ENCODE assay signal across 21 cellular contexts in the genomic region with DNA sequence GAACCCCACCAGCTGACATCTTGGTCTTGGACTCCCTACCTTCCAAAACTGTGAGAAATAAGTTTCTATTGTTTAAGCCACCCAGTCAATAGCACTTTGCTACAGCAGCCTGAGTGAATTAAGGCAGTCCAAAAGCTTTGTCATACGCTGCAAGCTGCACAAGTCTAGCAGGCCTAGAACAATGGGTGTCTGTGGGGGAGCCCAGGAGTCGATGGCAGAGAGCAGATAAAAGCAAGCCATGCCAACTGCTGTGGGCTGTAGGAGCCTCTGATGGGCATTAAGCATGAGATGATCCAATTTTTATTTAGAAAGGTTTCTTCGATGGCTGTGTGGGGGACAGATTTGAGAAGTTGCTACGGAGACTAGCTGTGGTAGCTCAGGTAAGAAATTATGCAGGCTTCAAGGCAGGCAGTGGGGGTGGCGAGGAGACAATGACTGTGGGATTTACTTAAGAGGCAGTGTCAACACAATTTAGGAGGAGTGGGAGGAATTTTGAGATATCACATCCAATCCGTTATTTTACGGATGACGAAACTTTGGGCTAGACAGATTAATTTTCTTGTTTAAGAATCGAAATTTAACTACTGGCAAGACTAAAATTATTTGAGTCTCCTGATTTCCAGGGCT.
A peak's percentile ranks its signal among the peaks of the same experiment; 100 is the strongest.
DNase-seq lines count a peak whose midpoint lies in the region; ATAC-seq and TF ChIP-seq lines count a peak whose summit lies in the region.
"Had no signal": no experiment of that assay in that cellular context is flagged by ENCODE, and none has a peak within 500 bp of the region (broad histone marks: within the 10 kb centered on the region; RNA-seq: fewer than 3 reads in every experiment).

No MANE protein-coding gene starts in this region.

- H3K4me1 Mint-ChIP-seq in WTC11 = peaks cover 22% of the 10 kb centered on the region
- H3K4me1 Mint-ChIP-seq: nephron had no signal

- H3K27ac Mint-ChIP-seq in WTC11 = no peak overlapping the region
- H3K27ac Mint-ChIP-seq: activated naive CD4-positive, alpha-beta T cell treated with anti-CD3 and anti-CD28 coated beads for 36 hours; nephron had no signal

- POLR2A ChIA-PET in WTC11 (lab: Charles Lee) (no interaction called here), A673 (lab: Charles Lee; ENCODE audit: low non-redundant PET) (interaction anchor here (0.6 kb wide), 1 partner anchor 370 kb away, joined by 3 read pairs; no protein-coding TSS in a partner anchor)

- TF ChIP-seq CTCF in WTC11 (IDR thresholded peaks at IDR 0.05) = no peak
- no peak for TF ChIP-seq CTCF in A673 (conservative IDR thresholded peaks at IDR 0.05; ENCODE audit: low read depth, low read length)

- no peaks in the 10 kb centered on the region for H3K4me1 ChIP-seq in A673 (ENCODE audit: insufficient read depth, low read length, poor library complexity, severe bottlenecking)
- H3K4me1 ChIP-seq: HAP-1, left lung, suprapubic skin had no signal

- H3K36me3 Mint-ChIP-seq in WTC11 = no peaks in the 10 kb centered on the region; the same call in 1 of the 2 replicates

- H3K27ac ChIP-seq in A673 (ENCODE audit: low read depth, low read length, poor library complexity, severe bottlenecking) = no peak overlapping the region
- H3K27ac ChIP-seq: cardiac muscle cell, epithelial cell of prostate, left lung, suprapubic skin had no signal

- no peak overlapping the region for H3K4me3 Mint-ChIP-seq in WTC11
- H3K4me3 Mint-ChIP-seq: activated naive CD4-positive, alpha-beta T cell treated with anti-CD3 and anti-CD28 coated beads for 36 hours; activated T-cell treated with anti-CD3 and anti-CD28 coated beads, Interleukin-2, amount 50 U/mL, for 4 hours; nephron had no signal

- H3K4me3 ChIP-seq in A673 (ENCODE audit: low read depth, low read length, poor library complexity, severe bottlenecking) = no peak overlapping the region
- H3K4me3 ChIP-seq: cardiac muscle cell, HAP-1, left lung, suprapubic skin had no signal

- no peaks in the 10 kb centered on the region for H3K27me3 Mint-ChIP-seq in WTC11 (ENCODE audit: low read depth)

- peaks cover 11% of the 10 kb centered on the region for H3K9me3 Mint-ChIP-seq in WTC11
- H3K9me3 Mint-ChIP-seq: activated naive CD4-positive, alpha-beta T cell treated with anti-CD3 and anti-CD28 coated beads for 36 hours; activated T-cell treated with anti-CD3 and anti-CD28 coated beads, Interleukin-2, amount 50 U/mL, for 4 hours; nephron had no signal

- intact Hi-C loops in A673 (cut with micrococcal nuclease; ENCODE audit: unreplicated experiment) = no loop called here

- no peaks in the 10 kb centered on the region for H3K27me3 ChIP-seq in A673 (replicated peaks; ENCODE audit: insufficient read depth, low read depth, low read length, poor library complexity)
- H3K27me3 ChIP-seq: cardiac muscle cell, left lung, suprapubic skin had no signal

- BruUV-seq in A673 (replicated peaks; lab: Mats Ljungman, UMichigan) = no TSS peak

- ATAC-seq in WTC11 (peak; percentile 10), GM19452 (IDR thresholded peaks at IDR 0.05; ENCODE audit: unreplicated experiment) (no peak)
- ATAC-seq: activated T-cell treated with anti-CD3 and anti-CD28 coated beads, Interleukin-2, amount 50 U/mL, for 4 hours; left lung had no signal

- no peaks in the 10 kb centered on the region for H3K9me3 ChIP-seq in A673 (ENCODE audit: low read depth, low read length, poor library complexity, severe bottlenecking)
- H3K9me3 ChIP-seq: HAP-1, left lung, suprapubic skin had no signal

- H3K36me3 ChIP-seq in A673 (ENCODE audit: insufficient read depth, low read length, poor library complexity, severe bottlenecking) = no peaks in the 10 kb centered on the region
- H3K36me3 ChIP-seq: cardiac muscle cell, HAP-1, left lung, suprapubic skin had no signal

- CTCF ChIA-PET in WTC11 (lab: Charles Lee) = no interaction called here
- CTCF ChIA-PET in A673 (lab: Charles Lee) = no interaction called here

- DNase-seq in NCI-H1436 (lab: John Stamatoyannopoulos, UW) (peak; percentile 34), NCI-H1436 treated with DMSO at 0.1 percent for 48 hours (lab: John Stamatoyannopoulos, UW) (no peak), NCI-H1417 (lab: John Stamatoyannopoulos, UW) (peak; percentile 43 to 87 (median 79)), WTC11 (ENCODE audit: low spot score) (no peak), pons (ENCODE audit: low spot score) (peak; percentile 38), cortex of kidney (lab: John Stamatoyannopoulos, UW) (no peak), A673 (ENCODE audit: low spot score) (no peak)
- DNase-seq: activated naive CD4-positive, alpha-beta T cell treated with anti-CD3 and anti-CD28 coated beads for 36 hours; activated T-cell treated with anti-CD3 and anti-CD28 coated beads, Interleukin-2, amount 50 U/mL, for 4 hours; amniotic stem cell; IMR-90; left lung; NCI-H1694 treated with DMSO at 0.1 percent for 48 hours; OCI-M1; Right ventricle myocardium superior had no signal

TF ChIP-seq in WTC11, 78 proteins besides CTCF, POLR2A, EP300 and RAD21:
- TF ChIP-seq, protein P1, sequence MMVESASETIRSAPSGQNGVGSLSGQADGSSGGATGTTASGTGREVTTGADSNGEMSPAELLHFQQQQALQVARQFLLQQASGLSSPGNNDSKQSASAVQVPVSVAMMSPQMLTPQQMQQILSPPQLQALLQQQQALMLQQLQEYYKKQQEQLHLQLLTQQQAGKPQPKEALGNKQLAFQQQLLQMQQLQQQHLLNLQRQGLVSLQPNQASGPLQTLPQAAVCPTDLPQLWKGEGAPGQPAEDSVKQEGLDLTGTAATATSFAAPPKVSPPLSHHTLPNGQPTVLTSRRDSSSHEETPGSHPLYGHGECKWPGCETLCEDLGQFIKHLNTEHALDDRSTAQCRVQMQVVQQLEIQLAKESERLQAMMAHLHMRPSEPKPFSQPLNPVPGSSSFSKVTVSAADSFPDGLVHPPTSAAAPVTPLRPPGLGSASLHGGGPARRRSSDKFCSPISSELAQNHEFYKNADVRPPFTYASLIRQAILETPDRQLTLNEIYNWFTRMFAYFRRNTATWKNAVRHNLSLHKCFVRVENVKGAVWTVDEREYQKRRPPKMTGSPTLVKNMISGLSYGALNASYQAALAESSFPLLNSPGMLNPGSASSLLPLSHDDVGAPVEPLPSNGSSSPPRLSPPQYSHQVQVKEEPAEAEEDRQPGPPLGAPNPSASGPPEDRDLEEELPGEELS (CRISPR knock-in tag; IDR thresholded peaks at IDR 0.05) = no peak
- TF ChIP-seq JAZF1 (CRISPR knock-in tag; IDR thresholded peaks at IDR 0.05) = no peak
- TF ChIP-seq, protein P2, sequence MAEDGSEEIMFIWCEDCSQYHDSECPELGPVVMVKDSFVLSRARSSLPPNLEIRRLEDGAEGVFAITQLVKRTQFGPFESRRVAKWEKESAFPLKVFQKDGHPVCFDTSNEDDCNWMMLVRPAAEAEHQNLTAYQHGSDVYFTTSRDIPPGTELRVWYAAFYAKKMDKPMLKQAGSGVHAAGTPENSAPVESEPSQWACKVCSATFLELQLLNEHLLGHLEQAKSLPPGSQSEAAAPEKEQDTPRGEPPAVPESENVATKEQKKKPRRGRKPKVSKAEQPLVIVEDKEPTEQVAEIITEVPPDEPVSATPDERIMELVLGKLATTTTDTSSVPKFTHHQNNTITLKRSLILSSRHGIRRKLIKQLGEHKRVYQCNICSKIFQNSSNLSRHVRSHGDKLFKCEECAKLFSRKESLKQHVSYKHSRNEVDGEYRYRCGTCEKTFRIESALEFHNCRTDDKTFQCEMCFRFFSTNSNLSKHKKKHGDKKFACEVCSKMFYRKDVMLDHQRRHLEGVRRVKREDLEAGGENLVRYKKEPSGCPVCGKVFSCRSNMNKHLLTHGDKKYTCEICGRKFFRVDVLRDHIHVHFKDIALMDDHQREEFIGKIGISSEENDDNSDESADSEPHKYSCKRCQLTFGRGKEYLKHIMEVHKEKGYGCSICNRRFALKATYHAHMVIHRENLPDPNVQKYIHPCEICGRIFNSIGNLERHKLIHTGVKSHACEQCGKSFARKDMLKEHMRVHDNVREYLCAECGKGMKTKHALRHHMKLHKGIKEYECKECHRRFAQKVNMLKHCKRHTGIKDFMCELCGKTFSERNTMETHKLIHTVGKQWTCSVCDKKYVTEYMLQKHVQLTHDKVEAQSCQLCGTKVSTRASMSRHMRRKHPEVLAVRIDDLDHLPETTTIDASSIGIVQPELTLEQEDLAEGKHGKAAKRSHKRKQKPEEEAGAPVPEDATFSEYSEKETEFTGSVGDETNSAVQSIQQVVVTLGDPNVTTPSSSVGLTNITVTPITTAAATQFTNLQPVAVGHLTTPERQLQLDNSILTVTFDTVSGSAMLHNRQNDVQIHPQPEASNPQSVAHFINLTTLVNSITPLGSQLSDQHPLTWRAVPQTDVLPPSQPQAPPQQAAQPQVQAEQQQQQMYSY (CRISPR knock-in tag; IDR thresholded peaks at IDR 0.05) = no peak
- no peak for TF ChIP-seq EMX1 (CRISPR knock-in tag; IDR thresholded peaks at IDR 0.05)
- no peak for TF ChIP-seq ZNF219 (CRISPR knock-in tag; IDR thresholded peaks at IDR 0.05; ENCODE audit: borderline replicate concordance)
- TF ChIP-seq, protein P3, sequence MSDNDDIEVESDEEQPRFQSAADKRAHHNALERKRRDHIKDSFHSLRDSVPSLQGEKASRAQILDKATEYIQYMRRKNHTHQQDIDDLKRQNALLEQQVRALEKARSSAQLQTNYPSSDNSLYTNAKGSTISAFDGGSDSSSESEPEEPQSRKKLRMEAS (CRISPR knock-in tag; IDR thresholded peaks at IDR 0.05) = no peak
- no peak for TF ChIP-seq ESRRA (CRISPR knock-in tag; IDR thresholded peaks at IDR 0.05; ENCODE audit: borderline replicate concordance)
- no peak for TF ChIP-seq CBFB (CRISPR knock-in tag; IDR thresholded peaks at IDR 0.05; ENCODE audit: low read depth)
- TF ChIP-seq, protein P4, sequence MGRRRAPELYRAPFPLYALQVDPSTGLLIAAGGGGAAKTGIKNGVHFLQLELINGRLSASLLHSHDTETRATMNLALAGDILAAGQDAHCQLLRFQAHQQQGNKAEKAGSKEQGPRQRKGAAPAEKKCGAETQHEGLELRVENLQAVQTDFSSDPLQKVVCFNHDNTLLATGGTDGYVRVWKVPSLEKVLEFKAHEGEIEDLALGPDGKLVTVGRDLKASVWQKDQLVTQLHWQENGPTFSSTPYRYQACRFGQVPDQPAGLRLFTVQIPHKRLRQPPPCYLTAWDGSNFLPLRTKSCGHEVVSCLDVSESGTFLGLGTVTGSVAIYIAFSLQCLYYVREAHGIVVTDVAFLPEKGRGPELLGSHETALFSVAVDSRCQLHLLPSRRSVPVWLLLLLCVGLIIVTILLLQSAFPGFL (CRISPR knock-in tag; IDR thresholded peaks at IDR 0.05; ENCODE audit: borderline replicate concordance) = no peak
- TF ChIP-seq RORB (CRISPR knock-in tag; IDR thresholded peaks at IDR 0.05) = no peak
- no peak for TF ChIP-seq ATF1 (CRISPR knock-in tag; IDR thresholded peaks at IDR 0.05)
- no peak for TF ChIP-seq ZNF263 (CRISPR knock-in tag; IDR thresholded peaks at IDR 0.05; ENCODE audit: low read depth)
- no peak for TF ChIP-seq CREM (CRISPR knock-in tag; IDR thresholded peaks at IDR 0.05)
- no peak for TF ChIP-seq NR2C2 (CRISPR knock-in tag; IDR thresholded peaks at IDR 0.05)
- no peak for TF ChIP-seq MYBL2 (CRISPR knock-in tag; IDR thresholded peaks at IDR 0.05)

Comparison
In these comparisons a context has a peak if more than half of its experiments do, and no peak if none do; other contexts are left out.
1. DNase-seq: peak in NCI-H1436 (single experiment), NCI-H1417 (3 of 3) and pons (single experiment); none in NCI-H1436 treated with DMSO at 0.1 percent for 48 hours (single experiment), WTC11 (single experiment), cortex of kidney (single experiment) and A673 (single experiment).